Comparison of ENCODE assay signal across 18 cellular contexts in genomic region chr19:16467581-16467980, GRCh38. TPM values are rescaled to one million over a fixed set of nuclear protein-coding genes. Genes with fewer than 3 reads are reported as not detected.
DNase-seq lines count a peak whose midpoint lies in the region; ATAC-seq, FAIRE-seq and TF ChIP-seq lines count a peak whose summit lies in the region.
"Had no signal": no experiment of that assay in that cellular context is flagged by ENCODE, and none has a peak within 500 bp of the region (broad histone marks: within the 10 kb centered on the region; RNA-seq: fewer than 3 reads in every experiment).

No MANE protein-coding gene starts in this region.

- no peak for TF ChIP-seq POLR2A in spleen (IDR thresholded peaks at IDR 0.05)

- intact Hi-C loops in left ventricle myocardium inferior (cut with micrococcal nuclease) (no loop called here), spleen (cut with DNase I; ENCODE audit: low total_unique reads) (no loop called here)

- H3K4me3 Mint-ChIP-seq in activated T-helper 17 cell treated with anti-CD3 and anti-CD28 coated beads, Interleukin-2, amount 50 U/mL, for 72 hours = no peak overlapping the region
- no peak overlapping the region for H3K4me3 Mint-ChIP-seq in osteocyte (ENCODE audit: unreplicated experiment)

- no peaks in the 10 kb centered on the region for H3K27me3 Mint-ChIP-seq in activated T-helper 17 cell treated with anti-CD3 and anti-CD28 coated beads, Interleukin-2, amount 50 U/mL, for 72 hours
- H3K27me3 Mint-ChIP-seq in osteocyte (ENCODE audit: unreplicated experiment) = no peaks in the 10 kb centered on the region

- H3K36me3 ChIP-seq in left ventricle myocardium inferior (peaks cover 5% of the 10 kb centered on the region), spleen (peaks cover 0 to 16% (median 0%) of the 10 kb centered on the region in 6 donors)

- 81 to 95% (median 87%) methylated on average over 6 of the region's 6 CpGs for WGBS in spleen, 5 donors

- peaks cover 41% of the 10 kb centered on the region for H3K4me1 Mint-ChIP-seq in activated T-helper 17 cell treated with anti-CD3 and anti-CD28 coated beads, Interleukin-2, amount 50 U/mL, for 72 hours
- H3K4me1 Mint-ChIP-seq in osteocyte (ENCODE audit: unreplicated experiment) = peaks cover 51% of the 10 kb centered on the region

- H3K4me3 ChIP-seq in left ventricle myocardium inferior (no peak overlapping the region), spleen (no peak overlapping the region)

- no peaks in the 10 kb centered on the region for H3K27me3 ChIP-seq in left ventricle myocardium inferior (ENCODE audit: low read depth)
- no peaks in the 10 kb centered on the region for H3K27me3 ChIP-seq in spleen (replicated peaks in 1 of 7)

- H3K4me1 ChIP-seq in left ventricle myocardium inferior (peaks cover 96% of the 10 kb centered on the region), spleen (peaks cover 16 to 92% (median 47%) of the 10 kb centered on the region in 6 donors)

- H3K9me3 ChIP-seq in left ventricle myocardium inferior (replicated peaks) (no peaks in the 10 kb centered on the region), spleen (peaks cover 0 to under 1% (median 0%) of the 10 kb centered on the region in 8 donors)

- no peak for ATAC-seq in activated T-helper 17 cell treated with anti-CD3 and anti-CD28 coated beads, Interleukin-2, amount 50 U/mL, for 72 hours (replicated peaks)
- ATAC-seq in HG03280 (IDR thresholded peaks at IDR 0.05; ENCODE audit: unreplicated experiment) = no peak

- peak; percentile 11 for DNase-seq in D721Med (ENCODE audit: insufficient read length, low spot score)
- peak; percentile 58 for DNase-seq in left ventricle myocardium inferior
- no peak for DNase-seq in osteocyte (ENCODE audit: extremely low spot score, unreplicated experiment)
- DNase-seq in spleen = no peak
- DNase-seq in NCI-H345 (lab: John Stamatoyannopoulos, UW) = no peak
- no peak for DNase-seq in RPMI8226
- DNase-seq: activated naive CD4-positive, alpha-beta T cell treated with Interleukin-2 at 50 U/mL for 16 hours; cerebellar nuclear complex; DMS153; islet precursor cell; KBM-7; stimulated activated CD4-positive, alpha-beta T cell treated with anti-CD3 and anti-CD28 coated beads, Interleukin-4, amount 100 ng/mL, for 1 hour had no signal

- TF ChIP-seq CTCF in D721Med (IDR thresholded peaks at IDR 0.05; ENCODE audit: insufficient read depth, missing control alignments) = no peak
- no peak for TF ChIP-seq CTCF in left ventricle myocardium inferior (IDR thresholded peaks at IDR 0.05; ENCODE audit: borderline replicate concordance)
- no peak for TF ChIP-seq CTCF in osteocyte (IDR thresholded peaks at IDR 0.05)
- TF ChIP-seq CTCF in spleen (IDR thresholded peaks at IDR 0.05 in 8 of 11, conservative IDR thresholded peaks at IDR 0.05 in 3 of 11) = no peak

- no peaks in the 10 kb centered on the region for H3K9me3 Mint-ChIP-seq in activated T-helper 17 cell treated with anti-CD3 and anti-CD28 coated beads, Interleukin-2, amount 50 U/mL, for 72 hours
- H3K9me3 Mint-ChIP-seq in osteocyte (ENCODE audit: unreplicated experiment) = no peaks in the 10 kb centered on the region

- peak overlapping the region; percentile 53 for H3K27ac Mint-ChIP-seq in activated T-helper 17 cell treated with anti-CD3 and anti-CD28 coated beads, Interleukin-2, amount 50 U/mL, for 72 hours
- peak overlapping the region; percentile 36 for H3K27ac Mint-ChIP-seq in osteocyte (ENCODE audit: unreplicated experiment)

- peaks cover 18% of the 10 kb centered on the region for H3K36me3 Mint-ChIP-seq in activated T-helper 17 cell treated with anti-CD3 and anti-CD28 coated beads, Interleukin-2, amount 50 U/mL, for 72 hours (ENCODE audit: low read depth)
- no peaks in the 10 kb centered on the region for H3K36me3 Mint-ChIP-seq in osteocyte (ENCODE audit: unreplicated experiment)

- H3K27ac ChIP-seq in left ventricle myocardium inferior (replicated peaks) = peak overlapping the region; percentile 95
- H3K27ac ChIP-seq in spleen = no peak overlapping the region

- FAIRE-seq in D721Med (lab: Jason Lieb, UNC) = no peak
- FAIRE-seq: endothelial cell of umbilical vein, frontal cortex, TTC549 had no signal

RNA-seq across cellular contexts. Expression of gene EPS15L1, which starts 4.2 kb away (rescaled TPM):
- 10 to 100 TPM; 35.6 to 45.0 TPM for total RNA-seq in activated T-helper 17 cell treated with anti-CD3 and anti-CD28 coated beads, Interleukin-2, amount 50 U/mL, for 72 hours
- 68.1 TPM for total RNA-seq in left ventricle myocardium inferior
- total RNA-seq in osteocyte = 47.4 and 53.1 TPM in 2 replicates
- total RNA-seq in spleen = 10 to 100 TPM; 28.3 to 81.7 (median 50.3) TPM
- polyA plus RNA-seq in spleen = 10 to 100 TPM; 17.0 to 29.3 (median 20.0) TPM

RNA-seq across cellular contexts. Expression of gene CALR3, which starts 28.4 kb away (rescaled TPM):
- total RNA-seq in activated T-helper 17 cell treated with anti-CD3 and anti-CD28 coated beads, Interleukin-2, amount 50 U/mL, for 72 hours = not detected
- total RNA-seq in left ventricle myocardium inferior = not detected
- not detected in 2 replicates for total RNA-seq in osteocyte
- total RNA-seq in spleen = not detected
- polyA plus RNA-seq in spleen = under 1 TPM; 0.07 to 0.10 (median 0.08) TPM
- total RNA-seq: endothelial cell of umbilical vein, frontal cortex, ureter had no signal
- polyA plus RNA-seq: endothelial cell of umbilical vein had no signal

RNA-seq across cellular contexts. Expression of gene C19orf44, which starts 28.6 kb away (rescaled TPM):
- total RNA-seq in activated T-helper 17 cell treated with anti-CD3 and anti-CD28 coated beads, Interleukin-2, amount 50 U/mL, for 72 hours = 1 to 10 TPM; 4.0 to 4.2 TPM
- total RNA-seq in left ventricle myocardium inferior (2.9 TPM), osteocyte (5.3 and 5.5 TPM in 2 replicates), spleen (1 to 10 TPM; 3.1 to 7.5 (median 4.8) TPM)
- 1 to 10 TPM; 2.3 to 4.3 (median 3.8) TPM for polyA plus RNA-seq in spleen

Comparison
In these comparisons a context has a peak if more than half of its experiments do, and no peak if none do; other contexts are left out.
1. DNase-seq: peak in D721Med (single experiment) and left ventricle myocardium inferior (single experiment); none in osteocyte (single experiment), spleen (single experiment), NCI-H345 (single experiment) and RPMI8226 (single experiment).